8 cellular contexts compared by ENCODE assay signal in the genomic region with DNA sequence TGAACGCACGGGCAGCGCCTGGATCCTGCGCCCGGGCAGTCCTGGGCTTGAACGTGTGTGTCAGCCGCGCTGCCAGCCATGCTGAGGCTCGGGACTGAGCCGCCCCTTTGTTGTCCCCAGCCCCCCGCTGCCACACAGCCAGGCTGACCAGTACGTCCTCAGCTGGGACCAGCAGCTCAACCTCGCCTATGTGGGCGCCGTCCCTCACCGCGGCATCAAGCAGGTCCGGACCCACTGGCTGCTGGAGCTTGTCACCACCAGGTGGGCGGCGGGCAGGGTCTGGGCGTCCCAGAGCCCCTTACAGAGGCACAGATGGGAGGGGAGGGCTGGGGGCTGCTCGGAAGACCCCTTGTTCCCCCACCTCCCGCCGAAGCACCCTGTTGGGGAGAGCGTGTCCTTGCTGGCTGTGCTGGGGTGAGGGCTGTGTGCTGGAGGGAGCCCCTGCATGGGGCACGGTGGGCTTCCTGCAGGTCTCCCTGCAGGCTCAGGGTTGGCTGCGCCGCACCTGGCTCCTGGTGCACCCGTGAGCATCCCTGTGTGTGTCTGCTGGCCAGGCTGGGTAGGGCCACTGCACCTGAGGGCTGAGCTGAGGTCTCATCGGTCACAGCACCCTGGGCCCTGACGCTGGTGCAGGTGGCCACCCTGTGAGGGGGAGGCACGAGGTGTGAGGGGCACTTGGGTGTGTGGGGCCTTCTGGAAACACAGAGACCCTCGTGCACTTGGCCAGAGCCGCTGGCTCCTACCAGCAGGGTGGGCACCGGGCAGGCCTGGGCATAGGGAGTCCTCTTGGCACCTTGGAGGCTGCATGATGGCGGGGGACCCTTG. TPM values are rescaled to one million over a fixed set of nuclear protein-coding genes. Genes with fewer than 3 reads are reported as not detected.
DNase-seq lines count a peak whose midpoint lies in the region; ATAC-seq and TF ChIP-seq lines count a peak whose summit lies in the region.

No MANE protein-coding gene starts in this region.

- ATAC-seq in heart left ventricle, result no peak
- ATAC-seq in Right ventricle myocardium superior (ENCODE audit: poor library complexity), result no peak
- ATAC-seq in mucosa of descending colon, result peak; percentile 0
- no peak for ATAC-seq in GM19395 (IDR thresholded peaks at IDR 0.05; ENCODE audit: unreplicated experiment)
- no peak for ATAC-seq in HG03439 (IDR thresholded peaks at IDR 0.05; ENCODE audit: unreplicated experiment)
- no peak for ATAC-seq in HG02588 (IDR thresholded peaks at IDR 0.05; ENCODE audit: unreplicated experiment)

- H3K4me3 ChIP-seq in heart left ventricle (peak overlapping the region; percentile 60 to 93 (median 73)), breast epithelium (peak overlapping the region; percentile 52 to 88 (median 72)), mucosa of descending colon (no peak overlapping the region), uterus (peak overlapping the region; percentile 44 to 51)

- H3K9me3 ChIP-seq in heart left ventricle (no peaks in the 10 kb centered on the region), breast epithelium (no peaks in the 10 kb centered on the region), mucosa of descending colon (no peaks in the 10 kb centered on the region), uterus (no peaks in the 10 kb centered on the region)

- H3K27ac ChIP-seq in heart left ventricle, result peak overlapping the region in 1 of 12 donors; percentile 47
- peak overlapping the region; percentile 60 to 86 for H3K27ac ChIP-seq in breast epithelium
- peak overlapping the region in 1 of 2 donors; percentile 71 for H3K27ac ChIP-seq in uterus

- WGBS in heart left ventricle, 4 donors, result 75 to 83% (median 81%) methylated on average over 28 to 36 of the region's 36 CpGs

- H3K36me3 ChIP-seq in heart left ventricle (peaks cover 0 to 19% (median 0%) of the 10 kb centered on the region in 9 donors), breast epithelium (no peaks in the 10 kb centered on the region), mucosa of descending colon (ENCODE audit: low read depth) (no peaks in the 10 kb centered on the region), uterus (no peaks in the 10 kb centered on the region)

- H3K4me1 ChIP-seq in heart left ventricle (peaks cover 0 to 34% (median 18%) of the 10 kb centered on the region in 12 donors), breast epithelium (peaks cover 3 to 14% of the 10 kb centered on the region in 2 donors), mucosa of descending colon (ENCODE audit: low read depth) (peaks cover 28% of the 10 kb centered on the region), uterus (peaks cover 0 to 10% of the 10 kb centered on the region in 2 donors)

- H3K27me3 ChIP-seq in heart left ventricle (no peaks in the 10 kb centered on the region), breast epithelium (no peaks in the 10 kb centered on the region), uterus (no peaks in the 10 kb centered on the region)

- DNase-seq in heart left ventricle (peak in 3 of 5 donors; percentile 29 to 60 (median 33)), Right ventricle myocardium superior (no peak), breast epithelium (ENCODE audit: low spot score in 2 of 2) (no peak), mucosa of descending colon (peak in 1 of 3 donors; percentile 67), uterus (no peak)

- intact Hi-C loops in heart left ventricle (cut with DNase I) (loop anchor here in 5 of 10 donors (2.0 to 10.0 kb wide), 5 partner anchors 55 to 246 kb away; a partner anchor contains a TSS), Right ventricle myocardium superior (cut with DNase I) (no loop called here), breast epithelium (cut with DNase I; ENCODE audit: low total_unique reads) (no loop called here), mucosa of descending colon (cut with DNase I, micrococcal nuclease) (no loop called here), uterus (cut with DNase I; ENCODE audit: low total_unique reads) (no loop called here)

- no peak for TF ChIP-seq CTCF in heart left ventricle (IDR thresholded peaks at IDR 0.05)
- TF ChIP-seq CTCF in breast epithelium (IDR thresholded peaks at IDR 0.05), result no peak
- no peak for TF ChIP-seq CTCF in mucosa of descending colon (IDR thresholded peaks at IDR 0.05)
- no peak for TF ChIP-seq CTCF in uterus (IDR thresholded peaks at IDR 0.05)

- TF ChIP-seq POLR2A in heart left ventricle (IDR thresholded peaks at IDR 0.05) (no peak), breast epithelium (IDR thresholded peaks at IDR 0.05) (no peak), uterus (IDR thresholded peaks at IDR 0.05) (no peak)

RNA-seq across cellular contexts. Expression of a gene that starts 1.1 kb away (rescaled TPM):
- total RNA-seq in heart left ventricle, result 10 to 100 TPM in 3 of 9 donors, 1 to 10 TPM in 6; 5.0 to 17.4 (median 6.9) TPM
- polyA plus RNA-seq in heart left ventricle, result 1 to 10 TPM; 3.2 to 6.8 TPM
- total RNA-seq in Right ventricle myocardium superior, result 8.4 TPM
- 10 to 100 TPM; 16.3 to 32.8 (median 28.2) TPM for total RNA-seq in breast epithelium
- 10 to 100 TPM; 29.7 to 45.7 (median 33.4) TPM for total RNA-seq in mucosa of descending colon
- total RNA-seq in uterus, result 10 to 100 TPM in 2 of 4 donors, 1 to 10 TPM in 2; 2.8 to 45.8 (median 9.9) TPM

RNA-seq across cellular contexts. Expression of a gene that starts 5.3 kb away (rescaled TPM):
- under 1 TPM in 4 of 9 donors, not detected in 5; 0.19 to 0.27 (median 0.25) TPM for total RNA-seq in heart left ventricle
- polyA plus RNA-seq in heart left ventricle, result under 1 TPM; 0.03 to 0.27 TPM
- 0.19 TPM for total RNA-seq in Right ventricle myocardium superior
- total RNA-seq in breast epithelium, result under 1 TPM; 0.33 to 0.48 (median 0.44) TPM
- total RNA-seq in mucosa of descending colon, result 1 to 10 TPM in 2 of 3 donors, under 1 TPM in 1; 0.85 to 2.8 (median 1.9) TPM
- under 1 TPM in 2 of 4 donors, not detected in 2; 0.07 to 0.12 TPM for total RNA-seq in uterus

RNA-seq across cellular contexts. Expression of a gene that starts 14.5 kb away (rescaled TPM):
- total RNA-seq in heart left ventricle (1 to 10 TPM; 3.2 to 7.3 (median 4.4) TPM), Right ventricle myocardium superior (3.3 TPM), breast epithelium (1 to 10 TPM; 5.3 to 9.4 (median 8.8) TPM), mucosa of descending colon (10 to 100 TPM; 31.8 to 56.1 (median 41.7) TPM), uterus (10 to 100 TPM in 2 of 4 donors, 1 to 10 TPM in 2; 1.2 to 12.7 (median 10.1) TPM)
- 1 to 10 TPM; 2.6 to 3.7 TPM for polyA plus RNA-seq in heart left ventricle

RNA-seq across cellular contexts. Expression of a gene that starts 23.5 kb away (rescaled TPM):
- total RNA-seq in heart left ventricle (10 to 100 TPM; 23.6 to 90.7 (median 30.6) TPM), Right ventricle myocardium superior (22.2 TPM), breast epithelium (10 to 100 TPM; 19.8 to 40.0 (median 22.9) TPM), mucosa of descending colon (10 to 100 TPM; 14.7 to 19.3 (median 16.9) TPM), uterus (10 to 100 TPM in 2 of 4 donors, 1 to 10 TPM in 2; 2.8 to 24.8 (median 13.9) TPM)
- 10 to 100 TPM; 26.9 to 47.1 TPM for polyA plus RNA-seq in heart left ventricle

RNA-seq across cellular contexts. Expression of a gene that starts 55.6 kb away (rescaled TPM):
- 10 to 100 TPM; 16.6 to 34.6 (median 20.1) TPM for total RNA-seq in heart left ventricle
- 10 to 100 TPM; 14.2 to 28.8 TPM for polyA plus RNA-seq in heart left ventricle
- 14.9 TPM for total RNA-seq in Right ventricle myocardium superior
- 10 to 100 TPM; 26.2 to 32.2 (median 28.2) TPM for total RNA-seq in breast epithelium
- 10 to 100 TPM; 30.1 to 39.0 (median 37.5) TPM for total RNA-seq in mucosa of descending colon
- 10 to 100 TPM in 3 of 4 donors, 1 to 10 TPM in 1; 9.9 to 39.7 (median 26.3) TPM for total RNA-seq in uterus

Comparison
In these comparisons a context has a peak if more than half of its experiments do, and no peak if none do; other contexts are left out.
1. DNase-seq: peak in heart left ventricle (3 of 5); none in Right ventricle myocardium superior (single experiment), breast epithelium (0 of 2) and uterus (0 of 2).